10 cellular contexts compared by ENCODE assay signal in genomic region chr1:223842784-223843183, GRCh38. TPM values are rescaled to one million over a fixed set of nuclear protein-coding genes. Genes with fewer than 3 reads are reported as not detected.
A peak's percentile ranks its signal among the peaks of the same experiment; 100 is the strongest.
DNase-seq lines count a peak whose midpoint lies in the region; ATAC-seq and TF ChIP-seq lines count a peak whose summit lies in the region.
"Had no signal": no experiment of that assay in that cellular context is flagged by ENCODE, and none has a peak within 500 bp of the region (broad histone marks: within the 10 kb centered on the region; RNA-seq: fewer than 3 reads in every experiment).

No MANE protein-coding gene starts in this region.

- BruUV-seq in mammary epithelial cell (replicated peaks; lab: Mats Ljungman, UMichigan) = no TSS peak

- peak overlapping the region; percentile 41 for H3K4me2 ChIP-seq in mammary epithelial cell (ENCODE audit: insufficient read depth, low read depth, low read length)

- H3K9me3 ChIP-seq in mammary epithelial cell (replicated peaks; ENCODE audit: insufficient read depth, low read length) (no peaks in the 10 kb centered on the region), breast epithelium (no peaks in the 10 kb centered on the region)
- H3K9me3 ChIP-seq: heart left ventricle had no signal

- H4K20me1 ChIP-seq in mammary epithelial cell (ENCODE audit: insufficient read depth, low read length) = no peaks in the 10 kb centered on the region

- H3K9me3 Mint-ChIP-seq in stimulated activated naive CD8-positive, alpha-beta T cell treated with anti-CD3 and anti-CD28 coated beads, Interleukin-15, amount 100 ng/mL, for 72 hours = peaks cover 0 to 4% of the 10 kb centered on the region in 2 donors

- H3K27me3 ChIP-seq in mammary epithelial cell (ENCODE audit: insufficient read depth, low read length) (no peaks in the 10 kb centered on the region), breast epithelium (no peaks in the 10 kb centered on the region)
- H3K27me3 ChIP-seq: heart left ventricle had no signal

- in situ Hi-C loops in mammary epithelial cell (cut with MboI; ENCODE audit: low sequenced_read_pairs in 2 of 2) = no loop called here

- H3K4me1 ChIP-seq in mammary epithelial cell (ENCODE audit: insufficient read depth, low read length) = peaks cover 15% of the 10 kb centered on the region
- peaks cover 0 to 6% of the 10 kb centered on the region in 2 donors for H3K4me1 ChIP-seq in breast epithelium

- H3K4me3 Mint-ChIP-seq in stimulated activated naive CD8-positive, alpha-beta T cell treated with anti-CD3 and anti-CD28 coated beads, Interleukin-15, amount 100 ng/mL, for 72 hours = peak overlapping the region; percentile 54 to 66

- peak overlapping the region in 1 of 2 donors; percentile 12 for H3K27ac Mint-ChIP-seq in stimulated activated naive CD8-positive, alpha-beta T cell treated with anti-CD3 and anti-CD28 coated beads, Interleukin-15, amount 100 ng/mL, for 72 hours

- TF ChIP-seq POLR2A in breast epithelium (IDR thresholded peaks at IDR 0.05) (no peak), NB4 (IDR thresholded peaks at IDR 0.05; ENCODE audit: extremely low read depth, insufficient read length) (no peak)

- ATAC-seq in stimulated activated naive CD8-positive, alpha-beta T cell treated with anti-CD3 and anti-CD28 coated beads, Interleukin-15, amount 100 ng/mL, for 72 hours = no peak
- ATAC-seq in HG02798 (IDR thresholded peaks at IDR 0.05; ENCODE audit: poor library complexity, unreplicated experiment) = no peak
- ATAC-seq: heart left ventricle had no signal

- no peak for TF ChIP-seq CTCF in mammary epithelial cell (conservative IDR thresholded peaks at IDR 0.05 in 1 of 2, IDR thresholded peaks at IDR 0.05 in 1 of 2; ENCODE audit: extremely low read depth in 1 of 2, insufficient read depth in 1 of 2, low read depth in 1 of 2, low read length in 2 of 2)
- TF ChIP-seq CTCF in breast epithelium (IDR thresholded peaks at IDR 0.05) = no peak
- TF ChIP-seq CTCF in NB4 (IDR thresholded peaks at IDR 0.05; ENCODE audit: low read depth, low read length) = no peak
- no peak for TF ChIP-seq CTCF in coronary artery (IDR thresholded peaks at IDR 0.05)

- H3K27me3 Mint-ChIP-seq in stimulated activated naive CD8-positive, alpha-beta T cell treated with anti-CD3 and anti-CD28 coated beads, Interleukin-15, amount 100 ng/mL, for 72 hours = no peaks in the 10 kb centered on the region

- H3K27ac ChIP-seq in mammary epithelial cell (ENCODE audit: insufficient read depth, low read depth, low read length) = no peak overlapping the region
- H3K27ac ChIP-seq in breast epithelium = no peak overlapping the region
- peak overlapping the region; percentile 4 to 44 for H3K27ac ChIP-seq in coronary artery
- H3K27ac ChIP-seq: heart left ventricle had no signal

- CTCF ChIA-PET in mammary epithelial cell (lab: Charles Lee; ENCODE audit: low non-redundant PET) = no interaction called here

- H3K36me3 ChIP-seq in mammary epithelial cell (ENCODE audit: insufficient read depth, low read length) (no peaks in the 10 kb centered on the region), breast epithelium (no peaks in the 10 kb centered on the region)
- H3K36me3 ChIP-seq: heart left ventricle had no signal

- H3K4me3 ChIP-seq in mammary epithelial cell (replicated peaks in 1 of 3; ENCODE audit: insufficient read depth in 1 of 3, low read depth in 2 of 3, low read length in 3 of 3) = no peak overlapping the region
- H3K4me3 ChIP-seq in breast epithelium = no peak overlapping the region
- peak overlapping the region; percentile 13 for H3K4me3 ChIP-seq in NB4 (ENCODE audit: low read depth, low read length)
- peak overlapping the region; percentile 96 for H3K4me3 ChIP-seq in coronary artery

- H3K4me1 Mint-ChIP-seq in stimulated activated naive CD8-positive, alpha-beta T cell treated with anti-CD3 and anti-CD28 coated beads, Interleukin-15, amount 100 ng/mL, for 72 hours = peaks cover 54% of the 10 kb centered on the region

- H2AFZ ChIP-seq in mammary epithelial cell (ENCODE audit: low read depth, low read length) = no peak overlapping the region

- dilution Hi-C loops in mammary epithelial cell (cut with HindIII; ENCODE audit: low sequenced_read_pairs) = no loop called here

- intact Hi-C loops in mammary epithelial cell (cut with micrococcal nuclease) = no loop called here
- intact Hi-C loops in breast epithelium (cut with DNase I; ENCODE audit: low total_unique reads) = no loop called here

- peaks cover 79% of the 10 kb centered on the region for H3K79me2 ChIP-seq in mammary epithelial cell (ENCODE audit: insufficient read depth, low read length)

- no peak overlapping the region for H3K9ac ChIP-seq in mammary epithelial cell (ENCODE audit: insufficient read depth, low read length)

- no peak for DNase-seq in mammary epithelial cell
- DNase-seq in breast epithelium (ENCODE audit: low spot score in 2 of 2) = no peak
- no peak for DNase-seq in NB4 (ENCODE audit: low read depth)
- no peak for DNase-seq in coronary artery (ENCODE audit: low spot score)
- DNase-seq in stimulated activated naive CD8-positive, alpha-beta T cell treated with anti-CD3 and anti-CD28 coated beads, Interleukin-15, amount 100 ng/mL, for 72 hours = no peak
- DNase-seq in SW 1271 (lab: John Stamatoyannopoulos, UW) = no peak
- DNase-seq in NCI-H2081 (lab: John Stamatoyannopoulos, UW) = no peak
- DNase-seq: heart left ventricle, NCI-H187 treated with DMSO at 0.1 percent for 48 hours had no signal

- 85% methylated on average over 2 of the region's 2 CpGs for WGBS in mammary epithelial cell (ENCODE audit: low coverage, missing lambda C conversion rate)

RNA-seq across cellular contexts. Expression of gene TP53BP2, which starts 3.0 kb away (rescaled TPM):
- total RNA-seq in mammary epithelial cell (10 to 100 TPM; 13.7 to 19.4 TPM), breast epithelium (10 to 100 TPM; 31.4 to 46.8 (median 38.0) TPM)
- polyA plus RNA-seq in mammary epithelial cell = 10.1 TPM
- polyA minus RNA-seq in mammary epithelial cell = 48.1 TPM

Comparison
In these comparisons a context has a peak if more than half of its experiments do, and no peak if none do; other contexts are left out.
1. H3K27ac ChIP-seq: peak in coronary artery (2 of 2); none in mammary epithelial cell (single experiment) and breast epithelium (0 of 2).
2. H3K4me3 ChIP-seq: peak in NB4 (single experiment) and coronary artery (single experiment); none in mammary epithelial cell (0 of 3) and breast epithelium (0 of 3).